ENCODE assay signal across 8 cellular contexts in genomic region chr17:64081802-64082799, GRCh38. TPM values are rescaled to one million over a fixed set of nuclear protein-coding genes. Genes with fewer than 3 reads are reported as not detected.
DNase-seq lines count a peak whose midpoint lies in the region; ATAC-seq and TF ChIP-seq lines count a peak whose summit lies in the region.

No MANE protein-coding gene starts in this region.

- H3K9ac ChIP-seq in neural cell (ENCODE audit: low read length) = no peak overlapping the region

- no peak for TF ChIP-seq RAD21 in neural cell (conservative IDR thresholded peaks at IDR 0.05)

- H2AFZ ChIP-seq in neural cell (ENCODE audit: low read depth, low read length) = no peak overlapping the region

- H3K79me2 ChIP-seq in neural cell (replicated peaks; ENCODE audit: insufficient read depth, low read length) = no peaks in the 10 kb centered on the region

- no peaks in the 10 kb centered on the region for H3K27me3 ChIP-seq in neural cell (ENCODE audit: insufficient read depth, low read depth, low read length)

- H3K4me3 ChIP-seq in GM12865 (ENCODE audit: low read depth, low read length) = no peak overlapping the region
- peak overlapping the region; percentile 18 for H3K4me3 ChIP-seq in LNCaP clone FGC (ENCODE audit: low read depth, low read length)
- no peak overlapping the region for H3K4me3 ChIP-seq in neural cell (ENCODE audit: low read length)

- no peaks in the 10 kb centered on the region for H3K9me2 ChIP-seq in neural cell (ENCODE audit: insufficient read depth, low read length)

- peak; percentile 15 for TF ChIP-seq EP300 in neural cell (conservative IDR thresholded peaks at IDR 0.05; ENCODE audit: poor library complexity, severe bottlenecking)

- TF ChIP-seq CTCF in GM12865 (IDR thresholded peaks at IDR 0.05; ENCODE audit: insufficient read depth, low read depth, low read length, missing control alignments) (no peak), LNCaP clone FGC (IDR thresholded peaks at IDR 0.05; ENCODE audit: control insufficient read depth, extremely low read depth, insufficient read depth) (no peak), neural cell (IDR thresholded peaks at IDR 0.05; ENCODE audit: poor library complexity, severe bottlenecking) (peak; percentile 32)

- H3K36me3 ChIP-seq in neural cell (ENCODE audit: insufficient read depth, low read length) = no peaks in the 10 kb centered on the region

- H3K27ac ChIP-seq in neural cell (ENCODE audit: low read length) = no peak overlapping the region

- H3K9me3 ChIP-seq in neural cell (ENCODE audit: low read length) = no peaks in the 10 kb centered on the region

- DNase-seq in AG08396 (ENCODE audit: low spot score) (peak; percentile 23), GM12865 (ENCODE audit: low read depth) (peak; percentile 81), LNCaP clone FGC (ENCODE audit: low read depth) (peak; percentile 96), RPMI7951 (ENCODE audit: low read depth) (peak; percentile 49), cerebellum (ENCODE audit: low spot score) (peak; percentile 75), medulla oblongata (ENCODE audit: extremely low spot score) (no peak)

- no peak for ATAC-seq in HG03521 (IDR thresholded peaks at IDR 0.05; ENCODE audit: unreplicated experiment)

- no peak overlapping the region for H3K4me2 ChIP-seq in neural cell (ENCODE audit: low read length)

- H3F3A ChIP-seq in neural cell (ENCODE audit: insufficient read depth, low read length, poor library complexity, severe bottlenecking) = no peaks in the 10 kb centered on the region

- H4K20me1 ChIP-seq in neural cell (ENCODE audit: insufficient read depth) = no peaks in the 10 kb centered on the region

TF ChIP-seq in neural cell, 6 proteins besides CTCF, POLR2A, EP300 and RAD21:
- TF ChIP-seq TAF1 (IDR thresholded peaks at IDR 0.05; ENCODE audit: low read depth) (no peak), REST (IDR thresholded peaks at IDR 0.05; ENCODE audit: borderline replicate concordance) (no peak), EZH2 (IDR thresholded peaks at IDR 0.05; ENCODE audit: borderline replicate concordance, insufficient read depth, low read length, poor library complexity, severe bottlenecking) (no peak), POLR2AphosphoS5 (IDR thresholded peaks at IDR 0.05) (no peak), SMC3 (conservative IDR thresholded peaks at IDR 0.05; ENCODE audit: poor library complexity) (no peak), MXI1 (conservative IDR thresholded peaks at IDR 0.05; ENCODE audit: poor library complexity, severe bottlenecking) (no peak)

RNA-seq across cellular contexts. Expression of gene ERN1, which starts 47.8 kb away (rescaled TPM):
- total RNA-seq in RPMI7951 (2014; rRNA removed; shearing (Covaris generic)) = 3.4 and 6.0 TPM in 2 replicates
- 8.7 TPM for total RNA-seq in cerebellum
- polyA plus RNA-seq in neural cell = 2.3 and 5.6 TPM in 2 replicates
- polyA minus RNA-seq in neural cell = 6.0 and 7.3 TPM in 2 replicates
